Comparison of ENCODE assay signal across 1 cellular context in genomic region chr1:211483896-211484612, GRCh38.
TF ChIP-seq lines count a peak whose summit lies in the region.

No MANE protein-coding gene starts in this region.

TF ChIP-seq in H1, 55 proteins besides CTCF, POLR2A, EP300 and RAD21:
- TF ChIP-seq CEBPB (IDR thresholded peaks at IDR 0.05; ENCODE audit: low read depth, low read length) (no peak), CHD2 (IDR thresholded peaks at IDR 0.05; ENCODE audit: low read length) (no peak)
TF ChIP-seq in H1: peak in this region for 0.
